19 cellular contexts compared by ENCODE assay signal in the genomic region with DNA sequence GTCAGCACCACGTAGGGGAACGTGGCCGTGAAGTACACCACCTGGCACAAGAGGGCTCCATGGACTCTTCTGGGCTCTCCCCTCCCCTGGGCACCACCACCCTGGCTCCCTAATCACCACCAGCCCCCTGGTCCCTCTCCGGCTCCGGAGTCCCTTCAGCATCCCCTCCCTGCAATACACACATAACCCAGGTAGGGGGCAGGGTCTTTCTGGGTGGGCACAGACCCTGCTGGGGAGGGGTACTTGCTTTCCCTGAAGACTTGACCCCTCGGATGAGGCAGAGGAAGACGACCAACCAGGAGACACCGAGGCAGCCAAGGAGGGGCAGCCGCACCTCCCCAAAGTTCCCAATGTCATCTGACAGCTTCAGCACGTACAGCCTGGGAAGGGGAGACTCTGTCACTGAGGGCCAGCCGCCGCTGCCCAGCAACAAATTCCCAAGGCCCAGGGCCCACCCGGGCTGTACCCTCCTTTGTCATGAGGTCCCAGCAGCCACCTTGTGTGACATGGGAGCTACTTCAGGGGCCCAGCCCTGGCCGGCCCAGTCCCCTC. TPM values are rescaled to one million over a fixed set of nuclear protein-coding genes. Genes with fewer than 3 reads are reported as not detected.
DNase-seq lines count a peak whose midpoint lies in the region; ATAC-seq and TF ChIP-seq lines count a peak whose summit lies in the region.
"Had no signal": no experiment of that assay in that cellular context is flagged by ENCODE, and none has a peak within 500 bp of the region (broad histone marks: within the 10 kb centered on the region; RNA-seq: fewer than 3 reads in every experiment).

No MANE protein-coding gene starts in this region.

- H3K27ac Mint-ChIP-seq in MCF 10A (ENCODE audit: low read depth, unreplicated experiment), result no peak overlapping the region
- H3K27ac Mint-ChIP-seq in glutamatergic neuron (ENCODE audit: unreplicated experiment), result no peak overlapping the region
- H3K27ac Mint-ChIP-seq: activated CD4-positive, alpha-beta memory T cell treated with anti-CD3 and anti-CD28 coated beads for 36 hours; activated naive CD8-positive, alpha-beta T cell treated with anti-CD3 and anti-CD28 coated beads, Interleukin-2, amount 10 ng/mL, durations not matched to agents 7 days and 5 days; immature natural killer cell; memory B cell had no signal

- H3K9me3 ChIP-seq in mammary epithelial cell (replicated peaks; ENCODE audit: insufficient read depth, low read length) (no peaks in the 10 kb centered on the region), PC-3 (ENCODE audit: low read length) (no peaks in the 10 kb centered on the region)
- H3K9me3 ChIP-seq: MG63, testis had no signal

- no peaks in the 10 kb centered on the region for H3K27me3 Mint-ChIP-seq in MCF 10A (ENCODE audit: insufficient read depth, unreplicated experiment)
- peaks cover 4% of the 10 kb centered on the region for H3K27me3 Mint-ChIP-seq in glutamatergic neuron (ENCODE audit: unreplicated experiment)
- H3K27me3 Mint-ChIP-seq: activated CD4-positive, alpha-beta memory T cell treated with anti-CD3 and anti-CD28 coated beads for 36 hours; activated naive CD8-positive, alpha-beta T cell treated with anti-CD3 and anti-CD28 coated beads, Interleukin-2, amount 10 ng/mL, durations not matched to agents 7 days and 5 days had no signal

- TF ChIP-seq CTCF in MCF 10A (IDR thresholded peaks at IDR 0.05; ENCODE audit: unreplicated experiment) (peak; percentile 32), mammary epithelial cell (conservative IDR thresholded peaks at IDR 0.05 in 1 of 2, IDR thresholded peaks at IDR 0.05 in 1 of 2; ENCODE audit: extremely low read depth in 1 of 2, insufficient read depth in 1 of 2, low read depth in 1 of 2, low read length in 2 of 2) (peak in 1 of 2 donors; percentile 9), PC-3 (conservative IDR thresholded peaks at IDR 0.05; ENCODE audit: low read depth, low read length) (peak; percentile 35), glutamatergic neuron (IDR thresholded peaks at IDR 0.05; ENCODE audit: partially characterized antibody, unreplicated experiment) (peak; percentile 57), foreskin keratinocyte (conservative IDR thresholded peaks at IDR 0.05) (no peak)

- no peak overlapping the region for H3K4me2 ChIP-seq in mammary epithelial cell (ENCODE audit: insufficient read depth, low read depth, low read length)
- no peak overlapping the region for H3K4me2 ChIP-seq in PC-3 (ENCODE audit: low read length)

- ATAC-seq in PC-3, result no peak
- no peak for ATAC-seq in foreskin keratinocyte

- H3K9me3 Mint-ChIP-seq in MCF 10A (ENCODE audit: unreplicated experiment) (no peaks in the 10 kb centered on the region), glutamatergic neuron (ENCODE audit: unreplicated experiment) (peaks cover 1% of the 10 kb centered on the region)
- H3K9me3 Mint-ChIP-seq: activated CD4-positive, alpha-beta memory T cell treated with anti-CD3 and anti-CD28 coated beads for 36 hours; activated naive CD8-positive, alpha-beta T cell treated with anti-CD3 and anti-CD28 coated beads, Interleukin-2, amount 10 ng/mL, durations not matched to agents 7 days and 5 days; immature natural killer cell; memory B cell had no signal

- intact Hi-C loops in MCF 10A (cut with micrococcal nuclease), result no loop called here
- intact Hi-C loops in mammary epithelial cell (cut with micrococcal nuclease), result loop anchor here (10.0 kb wide), 1 partner anchor 592 kb away; no protein-coding TSS in a partner anchor
- intact Hi-C loops in PC-3 (cut with micrococcal nuclease), result no loop called here

- BruUV-seq in MCF 10A (replicated peaks; lab: Mats Ljungman, UMichigan), result no TSS peak
- no TSS peak for BruUV-seq in mammary epithelial cell (replicated peaks; lab: Mats Ljungman, UMichigan)
- no TSS peak for BruUV-seq in PC-3 (replicated peaks; lab: Mats Ljungman, UMichigan)

- H3K27ac ChIP-seq in mammary epithelial cell (ENCODE audit: insufficient read depth, low read depth, low read length), result no peak overlapping the region
- H3K27ac ChIP-seq in PC-3 (ENCODE audit: low read length), result no peak overlapping the region
- H3K27ac ChIP-seq in foreskin keratinocyte, result no peak overlapping the region
- H3K27ac ChIP-seq: SK-N-MC, testis had no signal

- CTCF ChIA-PET in MCF 10A (lab: Yijun Ruan, JAX) (interaction anchor here (2.7 to 3.4 kb wide), 2 partner anchors 34 to 46 kb away, joined by 13 to 28 read pairs; no protein-coding TSS in a partner anchor), mammary epithelial cell (lab: Charles Lee; ENCODE audit: low non-redundant PET) (no interaction called here), PC-3 (lab: Charles Lee) (no interaction called here)

- no peak overlapping the region for H2AFZ ChIP-seq in mammary epithelial cell (ENCODE audit: low read depth, low read length)
- H2AFZ ChIP-seq in PC-3 (ENCODE audit: low read length), result no peak overlapping the region

- H3K4me3 ChIP-seq in mammary epithelial cell (replicated peaks in 1 of 3; ENCODE audit: insufficient read depth in 1 of 3, low read depth in 2 of 3, low read length in 3 of 3) (no peak overlapping the region), PC-3 (ENCODE audit: low read length) (no peak overlapping the region)
- H3K4me3 ChIP-seq: MG63, SK-N-MC, testis had no signal

- in situ Hi-C loops in mammary epithelial cell (cut with MboI; ENCODE audit: low sequenced_read_pairs in 2 of 2), result loop anchor here in 1 of 2 donors (5.0 kb wide), 1 partner anchor 35 kb away; no protein-coding TSS in a partner anchor

- H3K36me3 Mint-ChIP-seq in MCF 10A (ENCODE audit: insufficient read depth, unreplicated experiment) (peaks cover 38% of the 10 kb centered on the region), glutamatergic neuron (ENCODE audit: unreplicated experiment) (no peaks in the 10 kb centered on the region)
- H3K36me3 Mint-ChIP-seq: immature natural killer cell, memory B cell had no signal

- H3K4me1 Mint-ChIP-seq in MCF 10A (ENCODE audit: insufficient read depth, unreplicated experiment) (no peaks in the 10 kb centered on the region), glutamatergic neuron (ENCODE audit: low read depth, unreplicated experiment) (peaks cover 2% of the 10 kb centered on the region)
- H3K4me1 Mint-ChIP-seq: immature natural killer cell had no signal

- H3F3A ChIP-seq in PC-3 (ENCODE audit: low read length, unreplicated experiment), result no peaks in the 10 kb centered on the region

- H3K27me3 ChIP-seq in mammary epithelial cell (ENCODE audit: insufficient read depth, low read length) (no peaks in the 10 kb centered on the region), PC-3 (ENCODE audit: low read length) (no peaks in the 10 kb centered on the region), foreskin keratinocyte (no peaks in the 10 kb centered on the region)
- H3K27me3 ChIP-seq: MG63, testis had no signal

- H3K36me3 ChIP-seq in mammary epithelial cell (ENCODE audit: insufficient read depth, low read length) (peaks cover 2% of the 10 kb centered on the region), PC-3 (ENCODE audit: low read depth, low read length) (0 out of 2 replicates have a peak, but pooled peaks cover 4% of the 10 kb centered on the region)

- no peaks in the 10 kb centered on the region for H4K20me1 ChIP-seq in mammary epithelial cell (ENCODE audit: insufficient read depth, low read length)
- H4K20me1 ChIP-seq in PC-3 (ENCODE audit: low read length), result no peaks in the 10 kb centered on the region

- no peaks in the 10 kb centered on the region for H3K9me2 ChIP-seq in PC-3 (replicated peaks; ENCODE audit: low read length)

- dilution Hi-C loops in mammary epithelial cell (cut with HindIII; ENCODE audit: low sequenced_read_pairs), result no loop called here

- 97% methylated on average over 10 of the region's 14 CpGs for WGBS in mammary epithelial cell (ENCODE audit: low coverage, missing lambda C conversion rate)

- H3K9ac ChIP-seq in mammary epithelial cell (ENCODE audit: insufficient read depth, low read length), result no peak overlapping the region
- no peak overlapping the region for H3K9ac ChIP-seq in PC-3 (ENCODE audit: low read length)

- POLR2A ChIA-PET in MCF 10A (lab: Yijun Ruan, JAX) (interaction anchor here (0.5 to 1.4 kb wide), 2 partner anchors 39 to 45 kb away, joined by 3 to 4 read pairs; no protein-coding TSS in a partner anchor), PC-3 (lab: Charles Lee; ENCODE audit: unreplicated experiment) (no interaction called here)

- H3K4me1 ChIP-seq in mammary epithelial cell (ENCODE audit: insufficient read depth, low read length) (no peaks in the 10 kb centered on the region), PC-3 (ENCODE audit: insufficient read depth, low read length) (peaks cover 3% of the 10 kb centered on the region; the same call in 1 of the 2 replicates), foreskin keratinocyte (no peaks in the 10 kb centered on the region)

- DNase-seq in MCF 10A (ENCODE audit: unreplicated experiment) (no peak), mammary epithelial cell (no peak), PC-3 (no peak), glutamatergic neuron (no peak), foreskin keratinocyte (no peak), AG08395 (ENCODE audit: low spot score) (no peak), COR-L47 (lab: John Stamatoyannopoulos, UW) (no peak)
- no peak for DNase-seq in effector CD8-positive, alpha-beta T cell (lab: John Stamatoyannopoulos, UW)
- DNase-seq: activated CD4-positive, alpha-beta memory T cell treated with anti-CD3 and anti-CD28 coated beads for 36 hours; activated naive CD8-positive, alpha-beta T cell treated with anti-CD3 and anti-CD28 coated beads, Interleukin-2, amount 10 ng/mL, durations not matched to agents 7 days and 5 days; central memory CD4-positive, alpha-beta T cell; immature natural killer cell; MG63; NCI-H1694 treated with DMSO at 0.1 percent for 48 hours; NCI-H524; stimulated activated CD4-positive, alpha-beta T cell treated with anti-CD3 and anti-CD28 coated beads, Interleukin-4, amount 100 ng/mL, for 24 hours; testis had no signal

- no peaks in the 10 kb centered on the region for H3K79me2 ChIP-seq in mammary epithelial cell (ENCODE audit: insufficient read depth, low read length)
- H3K79me2 ChIP-seq in PC-3 (ENCODE audit: low read length), result no peaks in the 10 kb centered on the region

- H3K4me3 Mint-ChIP-seq in MCF 10A (ENCODE audit: unreplicated experiment), result no peak overlapping the region
- no peak overlapping the region for H3K4me3 Mint-ChIP-seq in glutamatergic neuron (ENCODE audit: unreplicated experiment)
- H3K4me3 Mint-ChIP-seq: activated CD4-positive, alpha-beta memory T cell treated with anti-CD3 and anti-CD28 coated beads for 36 hours; activated naive CD8-positive, alpha-beta T cell treated with anti-CD3 and anti-CD28 coated beads, Interleukin-2, amount 10 ng/mL, durations not matched to agents 7 days and 5 days; immature natural killer cell; memory B cell had no signal

RNA-seq across cellular contexts. Expression of a gene that starts 11.3 kb away (rescaled TPM):
- total RNA-seq in MCF 10A (2022) (3.6 and 4.8 TPM in 2 replicates), mammary epithelial cell (10 to 100 TPM in 1 of 2 donors, 1 to 10 TPM in 1; 5.8 to 10.5 TPM), PC-3 (2014; rRNA removed) (10.1 and 21.9 TPM in 2 replicates), glutamatergic neuron (ENCODE audit: unreplicated experiment) (6.3 TPM), foreskin keratinocyte (12.4 and 12.9 TPM in 2 replicates)
- polyA plus RNA-seq in mammary epithelial cell (5.4 TPM), foreskin keratinocyte (17.0 and 17.7 TPM in 2 replicates)
- polyA minus RNA-seq in mammary epithelial cell, result 1.3 TPM

RNA-seq across cellular contexts. Expression of a gene that starts 23.7 kb away (rescaled TPM):
- total RNA-seq in MCF 10A (2022) (56.3 and 68.4 TPM in 2 replicates), mammary epithelial cell (100 to 1,000 TPM in 1 of 2 donors, 10 to 100 TPM in 1; 88.2 to 103 TPM), PC-3 (2014; rRNA removed) (103 and 136 TPM in 2 replicates), glutamatergic neuron (ENCODE audit: unreplicated experiment) (45.7 TPM), foreskin keratinocyte (90.6 and 99.1 TPM in 2 replicates)
- polyA plus RNA-seq in mammary epithelial cell (71.7 TPM), foreskin keratinocyte (93.3 and 101 TPM in 2 replicates)
- polyA minus RNA-seq in mammary epithelial cell, result 102 TPM

RNA-seq across cellular contexts. Expression of a gene that starts 27.9 kb away (rescaled TPM):
- total RNA-seq in MCF 10A (2022) (120 and 141 TPM in 2 replicates), mammary epithelial cell (100 to 1,000 TPM in 1 of 2 donors, 10 to 100 TPM in 1; 84.4 to 127 TPM), PC-3 (2014; rRNA removed) (207 and 241 TPM in 2 replicates), glutamatergic neuron (ENCODE audit: unreplicated experiment) (208 TPM), foreskin keratinocyte (170 and 176 TPM in 2 replicates)
- polyA plus RNA-seq in mammary epithelial cell (199 TPM), foreskin keratinocyte (207 and 211 TPM in 2 replicates)
- 104 TPM for polyA minus RNA-seq in mammary epithelial cell

RNA-seq across cellular contexts. Expression of a gene that starts 28.6 kb away (rescaled TPM):
- total RNA-seq in MCF 10A (2022), result 62.2 and 64.9 TPM in 2 replicates
- 10 to 100 TPM; 32.5 to 54.0 TPM for total RNA-seq in mammary epithelial cell
- 12.9 TPM for polyA plus RNA-seq in mammary epithelial cell
- polyA minus RNA-seq in mammary epithelial cell, result 39.3 TPM
- 11.2 and 15.7 TPM in 2 replicates for total RNA-seq in PC-3 (2014; rRNA removed)
- 8.9 TPM for total RNA-seq in glutamatergic neuron (ENCODE audit: unreplicated experiment)
- total RNA-seq in foreskin keratinocyte, result 8.8 and 15.0 TPM in 2 replicates
- 8.5 and 14.7 TPM in 2 replicates for polyA plus RNA-seq in foreskin keratinocyte
- polyA plus RNA-seq: immature natural killer cell had no signal

RNA-seq across cellular contexts. Expression of a gene that starts 32.9 kb away (rescaled TPM):
- 27.9 and 38.9 TPM in 2 replicates for total RNA-seq in MCF 10A (2022)
- 10 to 100 TPM; 28.4 to 31.7 TPM for total RNA-seq in mammary epithelial cell
- polyA plus RNA-seq in mammary epithelial cell, result 34.8 TPM
- 34.2 TPM for polyA minus RNA-seq in mammary epithelial cell
- total RNA-seq in PC-3 (2014; rRNA removed), result 46.3 and 59.0 TPM in 2 replicates
- 25.3 TPM for total RNA-seq in glutamatergic neuron (ENCODE audit: unreplicated experiment)
- 28.5 and 33.3 TPM in 2 replicates for total RNA-seq in foreskin keratinocyte
- 27.1 and 34.1 TPM in 2 replicates for polyA plus RNA-seq in foreskin keratinocyte
